1 cellular context compared by ENCODE assay signal in the genomic region with DNA sequence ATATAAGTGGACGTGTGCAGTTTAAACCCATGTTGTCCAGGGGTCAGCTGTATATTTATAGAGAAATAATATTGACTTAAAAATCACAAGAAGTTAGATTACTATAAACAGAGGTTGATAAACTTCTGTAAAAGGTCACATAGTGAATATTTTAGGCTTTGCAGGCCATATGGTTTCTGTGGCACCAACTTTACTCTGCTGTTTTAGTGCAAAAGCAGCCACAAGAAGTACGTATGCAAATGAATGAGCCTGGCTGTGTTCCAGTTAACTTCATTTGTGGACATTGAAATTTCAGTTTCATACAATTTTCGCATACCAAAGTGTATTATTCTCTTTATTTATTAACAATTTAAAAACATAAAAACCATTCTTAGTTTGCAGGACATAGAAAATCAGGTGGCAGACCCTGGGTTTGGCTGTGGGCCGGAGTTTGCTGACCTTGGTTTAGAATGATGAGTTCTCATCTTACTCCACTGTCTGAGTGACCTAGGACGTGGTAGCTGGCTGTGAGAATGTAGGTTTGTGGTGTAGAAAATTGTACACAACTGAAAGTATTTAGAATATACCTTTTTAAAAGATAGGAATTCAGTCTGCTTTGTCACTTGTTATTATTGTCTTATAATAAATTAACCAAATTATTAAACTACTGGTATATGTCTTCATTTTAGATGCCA.
TF ChIP-seq lines count a peak whose summit lies in the region.

No MANE protein-coding gene starts in this region.

TF ChIP-seq in H1, 55 proteins besides CTCF, POLR2A, EP300 and RAD21:
- TF ChIP-seq BRCA1 (IDR thresholded peaks at IDR 0.05; ENCODE audit: low read depth, low read length) (no peak), BACH1 (IDR thresholded peaks at IDR 0.05; ENCODE audit: low read length) (no peak), YY1 (IDR thresholded peaks at IDR 0.05; ENCODE audit: low read depth, low read length) (no peak), CTBP2 (IDR thresholded peaks at IDR 0.05; ENCODE audit: borderline replicate concordance, insufficient read depth, insufficient read length, low read length) (no peak), ZNF274 (IDR thresholded peaks at IDR 0.05; ENCODE audit: borderline replicate concordance, extremely low read depth, low read length) (no peak), RNF2 (IDR thresholded peaks at IDR 0.05; ENCODE audit: borderline replicate concordance, low read depth, low read length, missing control alignments, poor library complexity, severe bottlenecking) (no peak), RXRA (IDR thresholded peaks at IDR 0.05; ENCODE audit: insufficient read depth, low read depth, low read length) (no peak), JUN (IDR thresholded peaks at IDR 0.05; ENCODE audit: low read depth, low read length) (no peak)
- TF ChIP-seq, protein P1, sequence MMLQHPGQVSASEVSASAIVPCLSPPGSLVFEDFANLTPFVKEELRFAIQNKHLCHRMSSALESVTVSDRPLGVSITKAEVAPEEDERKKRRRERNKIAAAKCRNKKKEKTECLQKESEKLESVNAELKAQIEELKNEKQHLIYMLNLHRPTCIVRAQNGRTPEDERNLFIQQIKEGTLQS (IDR thresholded peaks at IDR 0.05; ENCODE audit: insufficient read depth, low read depth, low read length) = no peak
